ENCODE assay signal across 12 cellular contexts in the genomic region with DNA sequence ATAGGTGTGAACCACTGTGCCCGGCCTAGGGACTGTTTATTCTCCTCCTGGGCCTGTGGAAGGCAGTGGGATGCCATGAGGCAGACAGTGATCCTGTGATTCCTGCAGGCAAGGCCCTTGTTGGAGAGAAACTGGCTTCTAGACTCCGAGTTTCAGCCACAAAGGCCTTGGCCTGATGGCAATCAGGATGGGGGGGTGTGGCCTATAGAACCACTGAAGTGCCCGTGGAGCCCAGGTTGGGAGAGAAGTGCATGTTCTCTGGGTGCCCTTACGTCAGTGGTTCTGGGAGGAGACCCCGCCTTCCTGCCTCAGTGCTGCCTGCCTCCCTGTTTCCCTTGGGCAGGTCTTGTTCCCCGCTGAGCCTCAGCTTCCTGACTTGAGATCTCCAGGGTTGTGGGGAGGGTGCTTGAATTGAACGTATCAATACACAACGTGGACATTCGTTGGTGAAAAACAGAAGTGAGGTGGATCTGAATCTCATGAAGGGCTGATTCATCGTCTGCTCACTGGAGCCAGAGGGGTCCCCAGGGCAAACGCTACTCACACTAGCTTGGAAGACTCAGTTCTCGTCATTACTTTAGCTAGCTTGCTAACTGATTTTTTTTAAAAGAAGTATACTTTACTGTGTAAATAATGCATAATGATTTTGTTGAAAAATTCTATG. TPM values are rescaled to one million over a fixed set of nuclear protein-coding genes. Genes with fewer than 3 reads are reported as not detected.
A peak's percentile ranks its signal among the peaks of the same experiment; 100 is the strongest.
DNase-seq lines count a peak whose midpoint lies in the region; ATAC-seq and TF ChIP-seq lines count a peak whose summit lies in the region.
"Had no signal": no experiment of that assay in that cellular context is flagged by ENCODE, and none has a peak within 500 bp of the region (broad histone marks: within the 10 kb centered on the region; RNA-seq: fewer than 3 reads in every experiment).

No MANE protein-coding gene starts in this region.

- H3K27ac ChIP-seq in adrenal gland: peak overlapping the region in 3 of 5 donors; percentile 47 to 93 (median 93)
- H3K27ac ChIP-seq: ovary had no signal

- peaks cover 62% of the 10 kb centered on the region for H3K4me1 Mint-ChIP-seq in memory B cell

- DNase-seq in stimulated activated CD4-positive, alpha-beta T cell treated with anti-CD3 and anti-CD28 coated beads, Interleukin-15, amount 100 ng/mL, for 24 hours: peak; percentile 41
- no peak for DNase-seq in stimulated activated CD4-positive, alpha-beta T cell treated with anti-CD3 and anti-CD28 coated beads, Interleukin-4, amount 100 ng/mL, for 24 hours
- DNase-seq in adrenal gland: peak in 5 of 7 donors; percentile 29 to 62 (median 46)
- no peak for DNase-seq in memory B cell (ENCODE audit: low spot score in 2 of 2)
- no peak for DNase-seq in hepatic stellate cell (ENCODE audit: low spot score)
- DNase-seq in NCI-H345 treated with DMSO at 0.1 percent for 48 hours (lab: John Stamatoyannopoulos, UW; ENCODE audit: unreplicated experiment): no peak
- DNase-seq in stimulated activated CD4-positive, alpha-beta T cell treated with anti-CD3 and anti-CD28 coated beads, Interleukin-1b, Interleukin-23, amount 100 ng/mL, for 48 hours: no peak
- DNase-seq: COR-L47, NCI-H526, ovary had no signal

- TF ChIP-seq CTCF in adrenal gland (IDR thresholded peaks at IDR 0.05): no peak

- peak overlapping the region; percentile 99 for H3K27ac Mint-ChIP-seq in memory B cell

- TF ChIP-seq POLR2A in adrenal gland (IDR thresholded peaks at IDR 0.05): no peak

- no peaks in the 10 kb centered on the region for H3K27me3 ChIP-seq in adrenal gland
- H3K27me3 ChIP-seq: ovary, suprapubic skin had no signal

- H3K4me3 ChIP-seq in adrenal gland: no peak overlapping the region
- H3K4me3 ChIP-seq: ovary, suprapubic skin had no signal

- peaks cover 50 to 52% of the 10 kb centered on the region in 2 donors for H3K4me1 ChIP-seq in adrenal gland (replicated peaks in 1 of 2)

- peaks cover 0 to under 1% of the 10 kb centered on the region in 2 donors for H3K36me3 ChIP-seq in adrenal gland (replicated peaks in 1 of 2)
- H3K36me3 ChIP-seq: ovary had no signal

- no peaks in the 10 kb centered on the region for H3K9me3 ChIP-seq in adrenal gland (replicated peaks in 1 of 3)
- H3K9me3 ChIP-seq: ovary, suprapubic skin had no signal

- intact Hi-C loops in adrenal gland (cut with DNase I): no loop called here

- peaks cover 7% of the 10 kb centered on the region for H3K36me3 Mint-ChIP-seq in memory B cell

- ATAC-seq in memory B cell (ENCODE audit: low read depth) (peak; percentile 12), HG02642 (IDR thresholded peaks at IDR 0.05; ENCODE audit: poor library complexity, unreplicated experiment) (no peak)

- H3K27me3 Mint-ChIP-seq in memory B cell: no peaks in the 10 kb centered on the region

- peak overlapping the region; percentile 39 for H3K4me3 Mint-ChIP-seq in memory B cell

- 64 to 75% (median 65%) methylated on average over 11 to 12 of the region's 12 CpGs for WGBS in adrenal gland, 4 donors

- no peaks in the 10 kb centered on the region for H3K9me3 Mint-ChIP-seq in memory B cell

RNA-seq across cellular contexts. Expression of gene IRAK2, which starts 31.8 kb away (rescaled TPM):
- total RNA-seq in adrenal gland: 1 to 10 TPM; 2.5 to 8.7 (median 6.4) TPM
- 1 to 10 TPM; 2.1 to 3.7 (median 2.3) TPM for polyA plus RNA-seq in adrenal gland

RNA-seq across cellular contexts. Expression of gene TATDN2, which starts 51.7 kb away (rescaled TPM):
- total RNA-seq in adrenal gland: 10 to 100 TPM; 17.3 to 34.8 (median 26.7) TPM
- 10 to 100 TPM; 14.9 to 22.6 (median 16.7) TPM for polyA plus RNA-seq in adrenal gland

RNA-seq across cellular contexts. Expression of gene VHL, which starts 54.9 kb away (rescaled TPM):
- total RNA-seq in adrenal gland: 10 to 100 TPM; 27.9 to 59.7 (median 44.5) TPM
- polyA plus RNA-seq in adrenal gland: 10 to 100 TPM; 22.3 to 29.9 (median 28.4) TPM

Comparison
In these comparisons a context has a peak if more than half of its experiments do, and no peak if none do; other contexts are left out.
1. DNase-seq: peak in stimulated activated CD4-positive, alpha-beta T cell treated with anti-CD3 and anti-CD28 coated beads, Interleukin-15, amount 100 ng/mL, for 24 hours (single experiment) and adrenal gland (5 of 7); none in stimulated activated CD4-positive, alpha-beta T cell treated with anti-CD3 and anti-CD28 coated beads, Interleukin-4, amount 100 ng/mL, for 24 hours (single experiment), memory B cell (0 of 2), hepatic stellate cell (single experiment), NCI-H345 treated with DMSO at 0.1 percent for 48 hours (single experiment) and stimulated activated CD4-positive, alpha-beta T cell treated with anti-CD3 and anti-CD28 coated beads, Interleukin-1b, Interleukin-23, amount 100 ng/mL, for 48 hours (single experiment).